ENCODE assay signal across 1 cellular context in the genomic region with DNA sequence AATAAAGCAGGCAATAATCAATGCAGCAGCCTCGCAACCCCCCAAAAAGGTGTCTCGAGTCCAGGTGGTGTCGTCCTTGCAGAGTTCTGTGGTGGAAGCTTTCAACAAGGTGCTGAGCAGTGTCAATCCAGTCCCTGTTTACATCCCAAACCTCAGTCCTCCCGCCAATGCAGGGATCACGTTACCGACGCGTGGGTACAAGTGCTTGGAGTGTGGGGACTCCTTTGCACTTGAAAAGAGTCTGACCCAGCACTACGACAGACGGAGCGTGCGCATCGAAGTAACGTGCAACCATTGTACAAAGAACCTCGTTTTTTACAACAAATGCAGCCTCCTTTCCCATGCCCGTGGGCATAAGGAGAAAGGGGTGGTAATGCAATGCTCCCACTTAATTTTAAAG. TPM values are rescaled to one million over a fixed set of nuclear protein-coding genes. Genes with fewer than 3 reads are reported as not detected.
"Had no signal": no experiment of that assay in that cellular context is flagged by ENCODE, and none has a peak within 500 bp of the region (broad histone marks: within the 10 kb centered on the region; RNA-seq: fewer than 3 reads in every experiment).

No MANE protein-coding gene starts in this region.

RNA-seq across cellular contexts. Expression of gene ZNF532, which starts 55.3 kb away (rescaled TPM):
- total RNA-seq: HepG2 had no signal
